Comparison of ENCODE assay signal across 8 cellular contexts in the genomic region with DNA sequence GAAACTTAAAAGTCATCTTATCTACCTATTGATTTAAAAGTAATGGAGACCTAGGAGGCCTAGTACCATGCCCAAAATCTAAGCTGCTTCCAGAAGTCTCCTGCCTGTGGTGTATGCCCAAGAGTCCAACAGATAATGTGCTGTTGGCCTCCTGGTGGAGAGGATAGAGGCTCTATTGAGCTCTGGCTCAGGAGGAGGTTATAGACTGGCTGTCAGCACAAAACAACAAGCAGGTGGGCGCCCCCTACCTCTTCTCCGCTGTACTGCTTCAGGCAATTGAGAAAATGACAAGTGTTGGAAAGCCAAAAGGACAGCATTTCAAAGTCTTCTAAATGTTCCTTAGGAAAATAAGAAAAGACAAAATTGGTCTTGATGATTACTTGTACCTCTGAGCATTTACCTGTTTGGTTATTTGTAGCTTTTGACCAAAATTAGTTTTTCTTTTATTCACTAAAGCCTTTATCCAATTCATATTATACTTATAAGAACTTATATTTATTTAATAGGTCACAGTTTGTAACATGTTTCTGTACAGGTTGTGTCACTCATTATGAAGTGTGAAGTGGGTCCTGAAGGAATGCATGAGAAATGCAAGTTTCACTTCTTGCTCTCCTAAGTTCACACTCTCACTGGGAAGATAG. TPM values are rescaled to one million over a fixed set of nuclear protein-coding genes. Genes with fewer than 3 reads are reported as not detected.
A peak's percentile ranks its signal among the peaks of the same experiment; 100 is the strongest.
DNase-seq lines count a peak whose midpoint lies in the region; ATAC-seq and TF ChIP-seq lines count a peak whose summit lies in the region.

No MANE protein-coding gene starts in this region.

- H3K36me3 ChIP-seq in CD4-positive, CD25-positive, alpha-beta regulatory T cell (ENCODE audit: control insufficient read depth, insufficient read depth, low read length): peaks cover 8% of the 10 kb centered on the region
- H3K36me3 ChIP-seq in Peyer's patch: peaks cover 0 to 17% (median 0%) of the 10 kb centered on the region in 3 donors
- no peaks in the 10 kb centered on the region for H3K36me3 ChIP-seq in vagina

- no peaks in the 10 kb centered on the region for H3K9me3 Mint-ChIP-seq in CD4-positive, CD25-positive, alpha-beta regulatory T cell

- no peaks in the 10 kb centered on the region for H3K9me3 ChIP-seq in CD4-positive, CD25-positive, alpha-beta regulatory T cell (ENCODE audit: control insufficient read depth in 2 of 2, low read length in 2 of 2)
- H3K9me3 ChIP-seq in Peyer's patch (no peaks in the 10 kb centered on the region), vagina (no peaks in the 10 kb centered on the region)

- peaks cover 27% of the 10 kb centered on the region for H3K36me3 Mint-ChIP-seq in CD4-positive, CD25-positive, alpha-beta regulatory T cell

- H3K4me1 ChIP-seq in CD4-positive, CD25-positive, alpha-beta regulatory T cell (ENCODE audit: control insufficient read depth, insufficient read depth, low read length, poor library complexity, severe bottlenecking): no peaks in the 10 kb centered on the region
- H3K4me1 ChIP-seq in Peyer's patch: no peaks in the 10 kb centered on the region
- no peaks in the 10 kb centered on the region for H3K4me1 ChIP-seq in vagina

- no peak overlapping the region for H3K27ac ChIP-seq in CD4-positive, CD25-positive, alpha-beta regulatory T cell (ENCODE audit: insufficient read depth, low read length, poor library complexity, severe bottlenecking)
- H3K27ac ChIP-seq in Peyer's patch (no peak overlapping the region), vagina (no peak overlapping the region)

- intact Hi-C loops in posterior cingulate gyrus (cut with DNase I): no loop called here
- intact Hi-C loops in vagina (cut with DNase I): no loop called here

- DNase-seq in CD4-positive, CD25-positive, alpha-beta regulatory T cell: peak; percentile 37 to 77 (median 72)
- DNase-seq in Peyer's patch (peak; percentile 66 to 87 (median 66)), fibroblast of the conjunctiva (ENCODE audit: low read depth) (peak; percentile 48), posterior cingulate gyrus (peak in 8 of 10 donors; percentile 21 to 91 (median 52)), vagina (ENCODE audit: extremely low spot score in 2 of 2) (no peak)
- peak; percentile 87 to 88 for DNase-seq in activated T-cell treated with anti-CD3 and anti-CD28 coated beads, Interleukin-2, amount 50 U/mL, for 48 hours

- H3K4me3 ChIP-seq in CD4-positive, CD25-positive, alpha-beta regulatory T cell (ENCODE audit: low read depth, low read length): no peak overlapping the region
- H3K4me3 ChIP-seq in Peyer's patch: no peak overlapping the region
- no peak overlapping the region for H3K4me3 ChIP-seq in vagina

- peak; percentile 93 to 94 for ATAC-seq in CD4-positive, CD25-positive, alpha-beta regulatory T cell (ENCODE audit: low read depth in 2 of 2)
- ATAC-seq in GM19328 (IDR thresholded peaks at IDR 0.05; ENCODE audit: unreplicated experiment): peak; percentile 64
- peak; percentile 74 for ATAC-seq in HG03565 (IDR thresholded peaks at IDR 0.05; ENCODE audit: unreplicated experiment)

- H3K4me3 Mint-ChIP-seq in CD4-positive, CD25-positive, alpha-beta regulatory T cell: no peak overlapping the region

- TF ChIP-seq POLR2A in Peyer's patch (IDR thresholded peaks at IDR 0.05) (no peak), vagina (IDR thresholded peaks at IDR 0.05) (no peak)

- H3K27me3 ChIP-seq in CD4-positive, CD25-positive, alpha-beta regulatory T cell (ENCODE audit: control insufficient read depth, insufficient read depth, low read length): no peaks in the 10 kb centered on the region
- H3K27me3 ChIP-seq in Peyer's patch: no peaks in the 10 kb centered on the region
- H3K27me3 ChIP-seq in vagina: no peaks in the 10 kb centered on the region

- TF ChIP-seq CTCF in Peyer's patch (IDR thresholded peaks at IDR 0.05) (peak; percentile 61 to 78 (median 73)), vagina (IDR thresholded peaks at IDR 0.05) (peak in 2 of 3 experiments; percentile 40 to 43)

- peak overlapping the region in 2 of 3 donors; percentile 4 to 7 for H3K27ac Mint-ChIP-seq in CD4-positive, CD25-positive, alpha-beta regulatory T cell

- H3K27me3 Mint-ChIP-seq in CD4-positive, CD25-positive, alpha-beta regulatory T cell: no peaks in the 10 kb centered on the region

- peaks cover 0 to 8% (median 3%) of the 10 kb centered on the region in 4 donors for H3K4me1 Mint-ChIP-seq in CD4-positive, CD25-positive, alpha-beta regulatory T cell

RNA-seq across cellular contexts. Expression of gene GNB5, which starts 17.2 kb away (rescaled TPM):
- total RNA-seq in CD4-positive, CD25-positive, alpha-beta regulatory T cell: 87.6 TPM
- 10 to 100 TPM; 64.3 to 66.5 (median 65.3) TPM for polyA plus RNA-seq in CD4-positive, CD25-positive, alpha-beta regulatory T cell
- total RNA-seq in Peyer's patch (100 to 1,000 TPM in 1 of 4 donors, 1 to 10 TPM in 3; 6.1 to 120 (median 7.6) TPM), vagina (48.6 TPM)

Comparison
In these comparisons a context has a peak if more than half of its experiments do, and no peak if none do; other contexts are left out.
1. DNase-seq: peak in CD4-positive, CD25-positive, alpha-beta regulatory T cell (3 of 3), Peyer's patch (3 of 3), activated T-cell treated with anti-CD3 and anti-CD28 coated beads, Interleukin-2, amount 50 U/mL, for 48 hours (2 of 2), fibroblast of the conjunctiva (single experiment) and posterior cingulate gyrus (8 of 10); none in vagina (0 of 2).
2. Peak in every context shown above with its lines, with median percentiles within 50 percentile points of each other: ATAC-seq.